ENCODE assay signal across 16 cellular contexts in the genomic region with DNA sequence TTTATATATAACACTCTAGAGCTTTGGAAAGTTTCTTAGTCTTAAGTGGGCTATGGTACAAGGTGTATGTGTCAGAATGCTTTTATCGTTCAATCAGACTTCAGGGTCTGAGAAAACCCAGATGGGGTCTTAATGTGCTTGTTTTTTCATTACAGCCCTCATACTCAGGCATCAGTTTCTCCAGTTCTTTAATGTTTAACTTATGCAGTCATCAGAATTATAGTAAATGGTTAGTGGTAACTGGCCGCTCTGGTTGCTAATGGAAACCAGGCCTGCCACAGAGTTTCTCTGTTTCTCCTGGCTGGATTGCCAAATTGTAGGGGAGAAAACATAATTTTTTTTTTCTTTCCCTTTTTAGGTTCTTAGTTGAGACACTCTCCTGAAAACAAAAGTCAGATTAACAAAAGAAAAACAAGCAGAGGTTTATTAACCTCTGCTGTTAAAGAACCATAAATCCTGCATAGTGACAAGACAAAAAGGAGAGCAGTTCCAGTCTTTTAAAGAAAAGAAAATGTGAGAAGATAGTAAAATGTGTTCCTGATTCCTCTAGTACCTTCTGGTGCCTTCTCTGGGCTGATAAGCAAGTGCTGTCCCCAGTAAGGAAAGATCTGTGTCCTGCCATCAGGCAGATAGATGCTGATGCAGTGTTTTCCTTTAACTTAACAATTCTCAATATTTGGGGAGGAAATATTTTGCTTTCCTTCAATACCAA. TPM values are rescaled to one million over a fixed set of nuclear protein-coding genes. Genes with fewer than 3 reads are reported as not detected.
"Had no signal": no experiment of that assay in that cellular context is flagged by ENCODE, and none has a peak within 500 bp of the region (broad histone marks: within the 10 kb centered on the region; RNA-seq: fewer than 3 reads in every experiment).

No MANE protein-coding gene starts in this region.

- H3K27ac ChIP-seq: thoracic aorta, upper lobe of right lung had no signal

- H3K4me3 Mint-ChIP-seq: activated CD4-positive, alpha-beta T cell treated with anti-CD3 and anti-CD28 coated beads, Interleukin-2, amount 10 ng/mL, durations not matched to agents 7 days and 5 days; activated naive CD8-positive, alpha-beta T cell treated with anti-CD3 and anti-CD28 coated beads for 36 hours; natural killer cell treated with Interleukin-12 subunit alpha and Interleukin-12 subunit beta and Interleukin-15 and Interleukin-18, amount 100 ng/mL, for 72 hours had no signal

- H3K36me3 ChIP-seq: thoracic aorta, upper lobe of right lung had no signal

- H3K27me3 ChIP-seq: upper lobe of right lung had no signal

- DNase-seq: activated CD4-positive, alpha-beta T cell treated with anti-CD3 and anti-CD28 coated beads, Interleukin-2, amount 10 ng/mL, durations not matched to agents 7 days and 5 days; activated CD8-positive, alpha-beta memory T cell treated with anti-CD3 and anti-CD28 coated beads, Interleukin-2, amount 50 U/mL, for 48 hours; activated naive CD8-positive, alpha-beta T cell treated with anti-CD3 and anti-CD28 coated beads for 36 hours; cerebellar nuclear complex; dermis blood vessel endothelial cell; mesendoderm; right cardiac atrium; stimulated activated naive CD8-positive, alpha-beta T cell treated with anti-CD3 and anti-CD28 coated beads, Interleukin-15, Interleukin-2, amounts not matched to agents 100 U/mL and 50 U/mL, for 24 hours; SW 1271; upper lobe of right lung had no signal

- H3K9me3 ChIP-seq: thoracic aorta, upper lobe of right lung had no signal

- H3K9me3 Mint-ChIP-seq: activated CD4-positive, alpha-beta T cell treated with anti-CD3 and anti-CD28 coated beads, Interleukin-2, amount 10 ng/mL, durations not matched to agents 7 days and 5 days; activated naive CD8-positive, alpha-beta T cell treated with anti-CD3 and anti-CD28 coated beads for 36 hours; natural killer cell treated with Interleukin-12 subunit alpha and Interleukin-12 subunit beta and Interleukin-15 and Interleukin-18, amount 100 ng/mL, for 72 hours had no signal

- H3K36me3 Mint-ChIP-seq: activated naive CD8-positive, alpha-beta T cell treated with anti-CD3 and anti-CD28 coated beads for 36 hours; natural killer cell treated with Interleukin-12 subunit alpha and Interleukin-12 subunit beta and Interleukin-15 and Interleukin-18, amount 100 ng/mL, for 72 hours had no signal

- FAIRE-seq: keratinocyte had no signal

- H3K4me3 ChIP-seq: smooth muscle cell, thoracic aorta, upper lobe of right lung had no signal

- ATAC-seq: natural killer cell treated with Interleukin-12 subunit alpha and Interleukin-12 subunit beta and Interleukin-15 and Interleukin-18, amount 100 ng/mL, for 72 hours; right cardiac atrium; stimulated activated naive CD8-positive, alpha-beta T cell treated with anti-CD3 and anti-CD28 coated beads, Interleukin-15, Interleukin-2, amounts not matched to agents 100 U/mL and 50 U/mL, for 24 hours; upper lobe of right lung had no signal

- H3K4me2 ChIP-seq: smooth muscle cell had no signal

- H3K4me1 Mint-ChIP-seq: activated CD4-positive, alpha-beta T cell treated with anti-CD3 and anti-CD28 coated beads, Interleukin-2, amount 10 ng/mL, durations not matched to agents 7 days and 5 days had no signal

- H3K4me1 ChIP-seq: upper lobe of right lung had no signal

- H3K27ac Mint-ChIP-seq: activated CD4-positive, alpha-beta T cell treated with anti-CD3 and anti-CD28 coated beads, Interleukin-2, amount 10 ng/mL, durations not matched to agents 7 days and 5 days; activated naive CD8-positive, alpha-beta T cell treated with anti-CD3 and anti-CD28 coated beads for 36 hours; natural killer cell treated with Interleukin-12 subunit alpha and Interleukin-12 subunit beta and Interleukin-15 and Interleukin-18, amount 100 ng/mL, for 72 hours had no signal

RNA-seq across cellular contexts. Expression of a gene that starts 55.8 kb away (rescaled TPM):
- total RNA-seq: activated CD4-positive, alpha-beta T cell treated with anti-CD3 and anti-CD28 coated beads, Interleukin-2, amount 10 ng/mL, durations not matched to agents 7 days and 5 days; activated naive CD8-positive, alpha-beta T cell treated with anti-CD3 and anti-CD28 coated beads for 36 hours; dermis blood vessel endothelial cell; liver; natural killer cell treated with Interleukin-12 subunit alpha and Interleukin-12 subunit beta and Interleukin-15 and Interleukin-18, amount 100 ng/mL, for 72 hours; posterior vena cava; right cardiac atrium; thoracic aorta; upper lobe of right lung had no signal
- polyA plus RNA-seq: liver, right cardiac atrium had no signal
